In the genomic region with DNA sequence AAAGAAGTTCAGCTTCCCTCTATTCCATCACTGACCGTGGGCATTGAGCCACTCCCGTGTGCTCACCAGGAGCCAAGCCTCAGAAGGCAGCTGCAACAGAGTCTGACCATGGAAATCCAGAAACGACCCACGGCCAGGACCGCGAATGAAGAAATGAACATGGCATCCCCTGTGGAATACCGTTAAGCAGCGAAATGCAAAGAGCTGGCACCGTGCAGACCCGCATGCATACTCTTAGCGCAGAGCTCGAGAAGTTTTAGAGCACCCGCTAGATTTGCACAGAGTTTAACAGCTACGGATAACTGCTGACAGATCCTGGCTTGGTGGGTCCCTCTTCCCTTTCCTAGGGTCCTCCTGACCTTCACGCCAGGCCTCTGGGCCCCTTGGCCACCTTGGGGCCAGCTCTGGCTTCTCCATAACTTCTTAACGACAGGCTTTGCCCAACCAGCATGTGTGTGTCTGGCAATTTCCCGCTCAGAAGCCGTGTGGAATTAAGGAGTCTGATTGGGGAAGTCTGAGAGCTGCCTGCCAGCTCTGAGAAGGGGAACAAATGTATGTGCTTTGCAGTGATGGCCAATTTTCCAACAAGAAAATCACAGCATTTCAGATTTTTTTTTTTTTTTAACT, we compare ENCODE assay signal across 22 cellular contexts.
DNase-seq lines count a peak whose midpoint lies in the region; ATAC-seq and TF ChIP-seq lines count a peak whose summit lies in the region.
"Had no signal": no experiment of that assay in that cellular context is flagged by ENCODE, and none has a peak within 500 bp of the region (broad histone marks: within the 10 kb centered on the region; RNA-seq: fewer than 3 reads in every experiment).

No MANE protein-coding gene starts in this region.

- H3K9ac ChIP-seq in endodermal cell (ENCODE audit: extremely low read depth, low read length, poor library complexity, severe bottlenecking), result no peak overlapping the region

- H3K27me3 Mint-ChIP-seq in endodermal cell (ENCODE audit: insufficient read depth) (peaks cover 3% of the 10 kb centered on the region), type B pancreatic cell (peaks cover 12% of the 10 kb centered on the region)
- H3K27me3 Mint-ChIP-seq: CD4-positive, alpha-beta T cell had no signal

- H3K36me3 Mint-ChIP-seq in endodermal cell (ENCODE audit: low read depth) (no peaks in the 10 kb centered on the region), type B pancreatic cell (no peaks in the 10 kb centered on the region)

- WGBS in heart right ventricle, 2 donors, result 93% methylated on average over 18 of the region's 18 CpGs
- 92 to 94% methylated on average over 15 to 18 of the region's 18 CpGs for WGBS in endodermal cell (ENCODE audit: insufficient coverage in 1 of 2, insufficient read length in 1 of 2), 2 experiments

- H3K4me1 Mint-ChIP-seq in endodermal cell (no peaks in the 10 kb centered on the region), type B pancreatic cell (ENCODE audit: unreplicated experiment) (peaks cover 5% of the 10 kb centered on the region)

- TF ChIP-seq CTCF in heart right ventricle (IDR thresholded peaks at IDR 0.05) (no peak), endodermal cell (conservative IDR thresholded peaks at IDR 0.05) (no peak), type B pancreatic cell (conservative IDR thresholded peaks at IDR 0.05) (no peak)

- H3K4me3 Mint-ChIP-seq in endodermal cell (no peak overlapping the region), type B pancreatic cell (no peak overlapping the region)
- H3K4me3 Mint-ChIP-seq: CD4-positive, alpha-beta T cell had no signal

- intact Hi-C loops in Right ventricle myocardium superior (cut with DNase I), result no loop called here
- intact Hi-C loops in heart right ventricle (cut with DNase I), result no loop called here

- no peak overlapping the region for H3K4me3 ChIP-seq in heart right ventricle
- no peak overlapping the region for H3K4me3 ChIP-seq in endodermal cell (ENCODE audit: low read length)
- H3K4me3 ChIP-seq: Peyer's patch had no signal

- H3K27me3 ChIP-seq in heart right ventricle (peaks cover 0 to 5% (median 0%) of the 10 kb centered on the region in 7 donors), endodermal cell (ENCODE audit: control insufficient read depth, insufficient read depth, low read length, poor library complexity, severe bottlenecking) (no peaks in the 10 kb centered on the region)
- H3K27me3 ChIP-seq: Peyer's patch had no signal

- H3K9me3 Mint-ChIP-seq in endodermal cell (peaks cover 13% of the 10 kb centered on the region), type B pancreatic cell (peaks cover 3% of the 10 kb centered on the region)

- DNase-seq in Right ventricle myocardium superior (peak; percentile 12), heart right ventricle (no peak), endodermal cell (peak; percentile 14), myocyte (ENCODE audit: low read depth) (peak; percentile 29), type B pancreatic cell (ENCODE audit: extremely low spot score, unreplicated experiment) (peak; percentile 48), cortex of kidney (lab: John Stamatoyannopoulos, UW) (no peak)
- DNase-seq in stimulated activated naive CD8-positive, alpha-beta T cell treated with anti-CD3 and anti-CD28 coated beads, Interleukin-15, Interleukin-2, amounts not matched to agents 100 U/mL and 50 U/mL, for 24 hours, result no peak
- DNase-seq: Caco-2; GDM1; GOT3; KG1; MV-4-11; NCI-H1417; NCI-H187; NCI-H2107; NCI-H510A; NCI-H748 treated with DMSO at 0.1 percent for 48 hours; NK-92 treated with Interleukin-12 subunit alpha and Interleukin-12 subunit beta, amount 100 ng/mL, for 24 hours had no signal

- H3K27ac ChIP-seq in heart right ventricle, result no peak overlapping the region
- H3K27ac ChIP-seq in endodermal cell (ENCODE audit: low read depth, low read length), result no peak overlapping the region
- H3K27ac ChIP-seq: Peyer's patch had no signal

- peaks cover 0 to 39% (median 9%) of the 10 kb centered on the region in 11 donors for H3K9me3 ChIP-seq in heart right ventricle
- H3K9me3 ChIP-seq in endodermal cell (ENCODE audit: control insufficient read depth, low read length), result no peaks in the 10 kb centered on the region

- H3K27ac Mint-ChIP-seq in endodermal cell (no peak overlapping the region), type B pancreatic cell (no peak overlapping the region)
- H3K27ac Mint-ChIP-seq: CD4-positive, alpha-beta T cell had no signal

- no peaks in the 10 kb centered on the region for H3K4me1 ChIP-seq in heart right ventricle
- H3K4me1 ChIP-seq in endodermal cell (ENCODE audit: control insufficient read depth, insufficient read depth, low read length), result no peaks in the 10 kb centered on the region
- H3K4me1 ChIP-seq: Caco-2, Peyer's patch had no signal

- ATAC-seq in Right ventricle myocardium superior (ENCODE audit: poor library complexity) (no peak), heart right ventricle (no peak), HG03039 (IDR thresholded peaks at IDR 0.05; ENCODE audit: unreplicated experiment) (no peak)
- no peak for ATAC-seq in stimulated activated naive CD8-positive, alpha-beta T cell treated with anti-CD3 and anti-CD28 coated beads, Interleukin-15, Interleukin-2, amounts not matched to agents 100 U/mL and 50 U/mL, for 24 hours
- ATAC-seq: Right ventricle myocardium inferior had no signal

- H3K36me3 ChIP-seq in heart right ventricle (no peaks in the 10 kb centered on the region), endodermal cell (ENCODE audit: control insufficient read depth, insufficient read depth, low read length) (no peaks in the 10 kb centered on the region)
- H3K36me3 ChIP-seq: Peyer's patch had no signal

Comparison
In these comparisons a context has a peak if more than half of its experiments do, and no peak if none do; other contexts are left out.
1. DNase-seq: peak in Right ventricle myocardium superior (single experiment), endodermal cell (single experiment), myocyte (single experiment) and type B pancreatic cell (single experiment); none in heart right ventricle (0 of 2), stimulated activated naive CD8-positive, alpha-beta T cell treated with anti-CD3 and anti-CD28 coated beads, Interleukin-15, Interleukin-2, amounts not matched to agents 100 U/mL and 50 U/mL, for 24 hours (single experiment) and cortex of kidney (single experiment).